In the genomic region with DNA sequence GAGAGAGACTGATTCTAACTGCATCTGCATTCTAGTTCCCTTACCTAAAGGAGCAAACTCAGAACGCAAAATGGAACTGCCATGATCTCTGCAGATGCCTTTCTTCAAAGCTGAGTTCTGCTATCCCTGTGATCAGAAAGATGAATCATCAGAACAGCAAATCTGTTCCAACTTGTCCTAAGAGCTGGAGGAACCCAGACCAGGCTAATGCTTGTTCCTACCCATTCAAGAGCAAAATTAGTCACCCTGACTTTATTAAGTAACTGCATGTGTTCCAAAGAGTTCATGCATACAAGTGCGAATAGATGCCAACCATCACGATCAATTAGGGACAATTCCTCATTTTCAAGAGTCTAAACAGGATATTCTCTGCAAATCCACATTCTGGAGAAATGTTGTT, we compare ENCODE assay signal across 11 cellular contexts. TPM values are rescaled to one million over a fixed set of nuclear protein-coding genes. Genes with fewer than 3 reads are reported as not detected.
A peak's percentile ranks its signal among the peaks of the same experiment; 100 is the strongest.
DNase-seq lines count a peak whose midpoint lies in the region; ATAC-seq and TF ChIP-seq lines count a peak whose summit lies in the region.
"Had no signal": no experiment of that assay in that cellular context is flagged by ENCODE, and none has a peak within 500 bp of the region (broad histone marks: within the 10 kb centered on the region; RNA-seq: fewer than 3 reads in every experiment).

No MANE protein-coding gene starts in this region.

- peaks cover 0 to 12% of the 10 kb centered on the region in 2 donors for H3K36me3 ChIP-seq in left lung

- peaks cover 3 to 10% of the 10 kb centered on the region in 2 donors for H3K36me3 Mint-ChIP-seq in activated T-cell treated with anti-CD3 and anti-CD28 coated beads, Interleukin-2, amount 50 U/mL, for 72 hours (ENCODE audit: insufficient read depth in 2 of 2)
- H3K36me3 Mint-ChIP-seq in activated T-cell treated with anti-CD3 and anti-CD28 coated beads, Interleukin-2, amount 50 U/mL, for 4 hours (ENCODE audit: insufficient read depth), result peaks cover 30% of the 10 kb centered on the region
- H3K36me3 Mint-ChIP-seq in activated naive CD8-positive, alpha-beta T cell treated with anti-CD3 and anti-CD28 coated beads, Interleukin-2, amount 50 U/mL, for 24 hours (ENCODE audit: low read depth), result peaks cover 22% of the 10 kb centered on the region

- no peaks in the 10 kb centered on the region for H3K27me3 Mint-ChIP-seq in activated T-cell treated with anti-CD3 and anti-CD28 coated beads, Interleukin-2, amount 50 U/mL, for 72 hours (ENCODE audit: low read depth)
- no peaks in the 10 kb centered on the region for H3K27me3 Mint-ChIP-seq in activated T-cell treated with anti-CD3 and anti-CD28 coated beads, Interleukin-2, amount 50 U/mL, for 4 hours (ENCODE audit: low read depth)
- H3K27me3 Mint-ChIP-seq in activated naive CD8-positive, alpha-beta T cell treated with anti-CD3 and anti-CD28 coated beads, Interleukin-2, amount 50 U/mL, for 24 hours, result no peaks in the 10 kb centered on the region
- H3K27me3 Mint-ChIP-seq: B cell had no signal

- H3K4me1 Mint-ChIP-seq in activated T-cell treated with anti-CD3 and anti-CD28 coated beads, Interleukin-2, amount 50 U/mL, for 72 hours (ENCODE audit: low read depth), result peaks cover 57% of the 10 kb centered on the region
- H3K4me1 Mint-ChIP-seq in activated T-cell treated with anti-CD3 and anti-CD28 coated beads, Interleukin-2, amount 50 U/mL, for 4 hours (ENCODE audit: low read depth), result peaks cover 70% of the 10 kb centered on the region
- H3K4me1 Mint-ChIP-seq in activated naive CD8-positive, alpha-beta T cell treated with anti-CD3 and anti-CD28 coated beads, Interleukin-2, amount 50 U/mL, for 24 hours, result peaks cover 63% of the 10 kb centered on the region

- peak overlapping the region in 1 of 2 donors; percentile 65 for H3K27ac ChIP-seq in left lung

- intact Hi-C loops in left lung (cut with DNase I), result no loop called here

- DNase-seq in activated T-cell treated with anti-CD3 and anti-CD28 coated beads, Interleukin-2, amount 50 U/mL, for 72 hours, result no peak
- no peak for DNase-seq in activated T-cell treated with anti-CD3 and anti-CD28 coated beads, Interleukin-2, amount 50 U/mL, for 4 hours
- no peak for DNase-seq in activated naive CD8-positive, alpha-beta T cell treated with anti-CD3 and anti-CD28 coated beads, Interleukin-2, amount 50 U/mL, for 24 hours
- DNase-seq in inferior parietal cortex (ENCODE audit: extremely low spot score), result peak; percentile 63
- DNase-seq in superior temporal gyrus (ENCODE audit: extremely low spot score), result peak; percentile 66
- DNase-seq in GM19238 (ENCODE audit: insufficient read length, low spot score), result no peak
- DNase-seq in left lung, result no peak
- no peak for DNase-seq in NCI-H128 (lab: John Stamatoyannopoulos, UW; ENCODE audit: unreplicated experiment)
- DNase-seq: left cardiac atrium, NCI-H1694 treated with DMSO at 0.1 percent for 48 hours had no signal

- H3K9me3 Mint-ChIP-seq in activated T-cell treated with anti-CD3 and anti-CD28 coated beads, Interleukin-2, amount 50 U/mL, for 72 hours, result no peaks in the 10 kb centered on the region
- H3K9me3 Mint-ChIP-seq in activated T-cell treated with anti-CD3 and anti-CD28 coated beads, Interleukin-2, amount 50 U/mL, for 4 hours, result no peaks in the 10 kb centered on the region
- H3K9me3 Mint-ChIP-seq in activated naive CD8-positive, alpha-beta T cell treated with anti-CD3 and anti-CD28 coated beads, Interleukin-2, amount 50 U/mL, for 24 hours, result no peaks in the 10 kb centered on the region

- H3K4me3 ChIP-seq in left lung, result peak overlapping the region in 1 of 2 donors; percentile 26

- no peak for ATAC-seq in activated T-cell treated with anti-CD3 and anti-CD28 coated beads, Interleukin-2, amount 50 U/mL, for 72 hours (replicated peaks in 1 of 2)
- no peak for ATAC-seq in activated T-cell treated with anti-CD3 and anti-CD28 coated beads, Interleukin-2, amount 50 U/mL, for 4 hours
- peak; percentile 60 for ATAC-seq in activated naive CD8-positive, alpha-beta T cell treated with anti-CD3 and anti-CD28 coated beads, Interleukin-2, amount 50 U/mL, for 24 hours
- ATAC-seq in left lung, result no peak

- peaks cover 11 to 84% of the 10 kb centered on the region in 2 donors for H3K4me1 ChIP-seq in left lung

- peak overlapping the region; percentile 74 for H3K27ac Mint-ChIP-seq in activated T-cell treated with anti-CD3 and anti-CD28 coated beads, Interleukin-2, amount 50 U/mL, for 72 hours
- peak overlapping the region; percentile 47 for H3K27ac Mint-ChIP-seq in activated naive CD8-positive, alpha-beta T cell treated with anti-CD3 and anti-CD28 coated beads, Interleukin-2, amount 50 U/mL, for 24 hours

- peak overlapping the region in 1 of 2 donors; percentile 21 for H3K4me3 Mint-ChIP-seq in activated T-cell treated with anti-CD3 and anti-CD28 coated beads, Interleukin-2, amount 50 U/mL, for 72 hours
- H3K4me3 Mint-ChIP-seq in activated T-cell treated with anti-CD3 and anti-CD28 coated beads, Interleukin-2, amount 50 U/mL, for 4 hours, result no peak overlapping the region
- H3K4me3 Mint-ChIP-seq in activated naive CD8-positive, alpha-beta T cell treated with anti-CD3 and anti-CD28 coated beads, Interleukin-2, amount 50 U/mL, for 24 hours, result no peak overlapping the region
- H3K4me3 Mint-ChIP-seq: B cell had no signal

- no peak for TF ChIP-seq CTCF in left lung (IDR thresholded peaks at IDR 0.05)

- H3K27me3 ChIP-seq in left lung, result no peaks in the 10 kb centered on the region

- no peaks in the 10 kb centered on the region for H3K9me3 ChIP-seq in left lung

RNA-seq across cellular contexts. Expression of gene MBP, which starts 46.5 kb away (rescaled TPM):
- 100 to 1,000 TPM; 101 to 107 TPM for total RNA-seq in activated T-cell treated with anti-CD3 and anti-CD28 coated beads, Interleukin-2, amount 50 U/mL, for 72 hours
- 10 to 100 TPM; 28.1 to 32.9 (median 32.3) TPM for total RNA-seq in activated T-cell treated with anti-CD3 and anti-CD28 coated beads, Interleukin-2, amount 50 U/mL, for 4 hours
- 10 to 100 TPM; 40.5 to 56.7 TPM for total RNA-seq in left lung

Comparison
In these comparisons a context has a peak if more than half of its experiments do, and no peak if none do; other contexts are left out.
1. DNase-seq: peak in inferior parietal cortex (single experiment) and superior temporal gyrus (single experiment); none in activated T-cell treated with anti-CD3 and anti-CD28 coated beads, Interleukin-2, amount 50 U/mL, for 72 hours (0 of 2), activated T-cell treated with anti-CD3 and anti-CD28 coated beads, Interleukin-2, amount 50 U/mL, for 4 hours (single experiment), activated naive CD8-positive, alpha-beta T cell treated with anti-CD3 and anti-CD28 coated beads, Interleukin-2, amount 50 U/mL, for 24 hours (single experiment), GM19238 (single experiment), left lung (0 of 2) and NCI-H128 (single experiment).